In the genomic region with DNA sequence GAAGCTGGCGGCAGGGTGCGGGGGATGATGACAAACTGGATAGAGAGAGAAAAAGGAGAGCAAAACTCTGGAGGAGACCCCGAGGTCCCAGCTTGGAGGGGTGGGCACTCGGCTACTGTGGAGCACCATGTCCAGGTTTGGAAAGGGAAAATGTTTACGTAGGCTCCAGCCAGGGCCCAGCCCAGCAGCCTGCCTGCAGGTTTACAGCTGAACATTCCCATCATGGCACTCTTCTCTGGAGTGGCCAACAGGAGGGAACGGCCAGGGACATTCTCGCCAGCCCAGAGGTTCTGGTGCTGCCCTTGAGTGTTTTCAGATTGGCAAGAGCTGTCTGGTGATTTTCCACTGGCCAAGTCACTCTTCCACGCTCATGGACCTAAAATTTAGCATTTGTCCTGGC, we compare ENCODE assay signal across 27 cellular contexts.
"Had no signal": no experiment of that assay in that cellular context is flagged by ENCODE, and none has a peak within 500 bp of the region (broad histone marks: within the 10 kb centered on the region; RNA-seq: fewer than 3 reads in every experiment).

No MANE protein-coding gene starts in this region.

- H3K9me3 ChIP-seq: left lung, lower lobe of right lung, ovary, right atrium auricular region, stomach, testis, tibial artery, uterus had no signal

- H3K9me3 Mint-ChIP-seq: nephron; neural crest cell; stimulated activated naive B cell treated with anti-CD40 and anti-IgM and Interleukin-4, amounts not matched to agents 10 μg/mL and 1 μg/mL and 100 μg/mL, for 72 hours; type B pancreatic cell had no signal

- H3K27ac Mint-ChIP-seq: immature natural killer cell; naive thymus-derived CD8-positive, alpha-beta T cell; nephron; progenitor cell of endocrine pancreas; stimulated activated naive B cell treated with anti-CD40 and anti-IgM and Interleukin-4, amounts not matched to agents 10 μg/mL and 1 μg/mL and 100 μg/mL, for 72 hours; type B pancreatic cell had no signal

- H3K27me3 Mint-ChIP-seq: stimulated activated naive B cell treated with anti-CD40 and anti-IgM and Interleukin-4, amounts not matched to agents 10 μg/mL and 1 μg/mL and 100 μg/mL, for 72 hours; type B pancreatic cell had no signal

- H3K27me3 ChIP-seq: left lung, ovary, right atrium auricular region, stomach, testis, tibial artery, uterus had no signal

- H3K27ac ChIP-seq: left lung, lower lobe of right lung, ovary, right atrium auricular region, skin epidermis, stomach, testis, tibial artery, uterus had no signal

- H3K4me3 ChIP-seq: left lung, lower lobe of right lung, ovary, right atrium auricular region, skin epidermis, stomach, testis, tibial artery, uterus had no signal

- H3K4me1 Mint-ChIP-seq: immature natural killer cell; naive thymus-derived CD8-positive, alpha-beta T cell had no signal

- H3K4me3 Mint-ChIP-seq: immature natural killer cell; naive thymus-derived CD8-positive, alpha-beta T cell; nephron; neural crest cell; stimulated activated naive B cell treated with anti-CD40 and anti-IgM and Interleukin-4, amounts not matched to agents 10 μg/mL and 1 μg/mL and 100 μg/mL, for 72 hours; type B pancreatic cell had no signal

- H3K36me3 ChIP-seq: left lung, lower lobe of right lung, ovary, right atrium auricular region, stomach, tibial artery, uterus had no signal

- ATAC-seq: left colon; left lung; lower lobe of right lung; naive thymus-derived CD8-positive, alpha-beta T cell; sciatic nerve; stimulated activated naive B cell treated with anti-CD40 and anti-IgM and Interleukin-4, amounts not matched to agents 10 μg/mL and 1 μg/mL and 100 μg/mL, for 72 hours; stimulated activated naive CD8-positive, alpha-beta T cell treated with anti-CD3 and anti-CD28 coated beads, Interleukin-15, Interleukin-2, amounts not matched to agents 100 U/mL and 50 U/mL, for 24 hours had no signal

- H3K36me3 Mint-ChIP-seq: immature natural killer cell; naive thymus-derived CD8-positive, alpha-beta T cell; stimulated activated naive B cell treated with anti-CD40 and anti-IgM and Interleukin-4, amounts not matched to agents 10 μg/mL and 1 μg/mL and 100 μg/mL, for 72 hours; type B pancreatic cell had no signal

- DNase-seq: hypothalamus; immature natural killer cell; kidney; left colon; lower lobe of right lung; mammary epithelial cell; mesenchymal stem cell; naive thymus-derived CD8-positive, alpha-beta T cell; ovary; stimulated activated CD4-positive, alpha-beta T cell treated with anti-CD3 and anti-CD28 coated beads, Interleukin-12 subunit alpha, Interleukin-12 subunit beta, amount 100 ng/mL, for 4 hours; stimulated activated CD4-positive, alpha-beta T cell treated with anti-CD3 and anti-CD28 coated beads, Interleukin-15, amount 100 ng/mL, for 24 hours; stimulated activated CD4-positive, alpha-beta T cell treated with anti-CD3 and anti-CD28 coated beads, Interleukin-2, amount 100 ng/mL, for 24 hours; stimulated activated CD4-positive, alpha-beta T cell treated with anti-CD3 and anti-CD28 coated beads, Interleukin-4, amount 100 ng/mL, for 1 hour; stimulated activated naive B cell treated with anti-CD40 and anti-IgM and Interleukin-4, amounts not matched to agents 10 μg/mL and 1 μg/mL and 100 μg/mL, for 72 hours; stimulated activated naive CD8-positive, alpha-beta T cell treated with anti-CD3 and anti-CD28 coated beads, Interleukin-15, Interleukin-2, amounts not matched to agents 100 U/mL and 50 U/mL, for 24 hours; stomach; testis; tibial artery; uterus had no signal

- H3K4me1 ChIP-seq: left lung, lower lobe of right lung, right atrium auricular region, stomach, testis, tibial artery, uterus had no signal
